In genomic region chr5:170254056-170254455, GRCh38 we compare ENCODE assay signal across 7 cellular contexts. TPM values are rescaled to one million over a fixed set of nuclear protein-coding genes. Genes with fewer than 3 reads are reported as not detected.
DNase-seq lines count a peak whose midpoint lies in the region; ATAC-seq and TF ChIP-seq lines count a peak whose summit lies in the region.

No MANE protein-coding gene starts in this region.

- peaks cover 21% of the 10 kb centered on the region for H3K4me1 Mint-ChIP-seq in activated T-helper 17 cell treated with anti-CD3 and anti-CD28 coated beads, Interleukin-2, amount 50 U/mL, for 72 hours
- peaks cover 10% of the 10 kb centered on the region for H3K4me1 Mint-ChIP-seq in endothelial cell (ENCODE audit: unreplicated experiment)

- peaks cover 100% of the 10 kb centered on the region for H3K36me3 Mint-ChIP-seq in activated T-helper 17 cell treated with anti-CD3 and anti-CD28 coated beads, Interleukin-2, amount 50 U/mL, for 72 hours (ENCODE audit: low read depth)
- H3K36me3 Mint-ChIP-seq in endothelial cell (ENCODE audit: low read depth, unreplicated experiment): peaks cover 9% of the 10 kb centered on the region

- H3K9me3 Mint-ChIP-seq in activated T-helper 17 cell treated with anti-CD3 and anti-CD28 coated beads, Interleukin-2, amount 50 U/mL, for 72 hours: no peaks in the 10 kb centered on the region
- H3K9me3 Mint-ChIP-seq in endothelial cell (ENCODE audit: unreplicated experiment): no peaks in the 10 kb centered on the region

- no peaks in the 10 kb centered on the region for H3K27me3 Mint-ChIP-seq in activated T-helper 17 cell treated with anti-CD3 and anti-CD28 coated beads, Interleukin-2, amount 50 U/mL, for 72 hours
- no peaks in the 10 kb centered on the region for H3K27me3 Mint-ChIP-seq in endothelial cell (ENCODE audit: unreplicated experiment)

- H3K27ac Mint-ChIP-seq in activated T-helper 17 cell treated with anti-CD3 and anti-CD28 coated beads, Interleukin-2, amount 50 U/mL, for 72 hours: peak overlapping the region; percentile 34
- H3K27ac Mint-ChIP-seq in endothelial cell (ENCODE audit: unreplicated experiment): no peak overlapping the region

- TF ChIP-seq CTCF in endothelial cell (IDR thresholded peaks at IDR 0.05; ENCODE audit: unreplicated experiment): no peak

- peak overlapping the region; percentile 23 for H3K4me3 Mint-ChIP-seq in activated T-helper 17 cell treated with anti-CD3 and anti-CD28 coated beads, Interleukin-2, amount 50 U/mL, for 72 hours
- no peak overlapping the region for H3K4me3 Mint-ChIP-seq in endothelial cell (ENCODE audit: unreplicated experiment)

- peak; percentile 96 for ATAC-seq in GM21390 (IDR thresholded peaks at IDR 0.05; ENCODE audit: unreplicated experiment)
- ATAC-seq in HG03521 (IDR thresholded peaks at IDR 0.05; ENCODE audit: unreplicated experiment): peak; percentile 96
- ATAC-seq in activated T-helper 17 cell treated with anti-CD3 and anti-CD28 coated beads, Interleukin-2, amount 50 U/mL, for 72 hours (replicated peaks): peak; percentile 97

- DNase-seq in stimulated activated CD4-positive, alpha-beta T cell treated with anti-CD3 and anti-CD28 coated beads, Interleukin-12 subunit alpha, Interleukin-12 subunit beta, amount 100 ng/mL, for 48 hours (ENCODE audit: low read depth in 2 of 3, low spot score in 1 of 3): peak in 2 of 3 donors; percentile 48 to 61
- DNase-seq in endothelial cell (ENCODE audit: low spot score) (no peak), retina (no peak), globus pallidus (ENCODE audit: low spot score) (no peak)

RNA-seq across cellular contexts. Expression of gene C5orf58, which starts 21.3 kb away (rescaled TPM):
- total RNA-seq in activated T-helper 17 cell treated with anti-CD3 and anti-CD28 coated beads, Interleukin-2, amount 50 U/mL, for 72 hours: not detected
- total RNA-seq in endothelial cell (ENCODE audit: unreplicated experiment): 0.28 TPM

RNA-seq across cellular contexts. Expression of gene LCP2, which starts 43.5 kb away (rescaled TPM):
- total RNA-seq in activated T-helper 17 cell treated with anti-CD3 and anti-CD28 coated beads, Interleukin-2, amount 50 U/mL, for 72 hours: 100 to 1,000 TPM; 202 to 204 TPM
- 13.8 TPM for total RNA-seq in endothelial cell (ENCODE audit: unreplicated experiment)

Comparison
In these comparisons a context has a peak if more than half of its experiments do, and no peak if none do; other contexts are left out.
1. DNase-seq: peak in stimulated activated CD4-positive, alpha-beta T cell treated with anti-CD3 and anti-CD28 coated beads, Interleukin-12 subunit alpha, Interleukin-12 subunit beta, amount 100 ng/mL, for 48 hours (2 of 3); none in endothelial cell (single experiment), retina (single experiment) and globus pallidus (single experiment).
2. RNA of gene LCP2, which starts 43.5 kb away (total RNA-seq): 202 to 204 TPM in activated T-helper 17 cell treated with anti-CD3 and anti-CD28 coated beads, Interleukin-2, amount 50 U/mL, for 72 hours; 13.8 TPM in endothelial cell (single experiment); every median in the first group is over 10 times any median in the second.
3. Peak in every context shown above with its lines, with median percentiles within 50 percentile points of each other: ATAC-seq.